10 cellular contexts compared by ENCODE assay signal in the genomic region with DNA sequence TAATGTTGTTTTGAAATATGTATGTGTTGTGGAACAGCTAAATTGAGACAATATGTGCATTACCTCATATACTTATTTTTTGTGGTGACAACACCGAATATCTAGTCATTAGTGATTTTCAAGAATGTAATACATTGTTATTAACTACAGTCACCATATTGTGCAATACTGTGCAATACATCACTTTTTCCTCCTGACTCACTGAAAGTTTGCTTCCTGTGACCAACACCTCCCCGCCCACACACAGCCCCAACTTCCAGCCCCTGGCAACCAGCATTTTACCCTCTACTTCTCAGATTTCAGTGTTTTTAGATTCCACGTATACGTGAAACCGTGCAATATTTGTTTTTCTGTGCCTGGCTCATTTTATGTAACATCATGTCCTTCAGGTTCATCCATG.
DNase-seq lines count a peak whose midpoint lies in the region; ATAC-seq, FAIRE-seq and TF ChIP-seq lines count a peak whose summit lies in the region.
"Had no signal": no experiment of that assay in that cellular context is flagged by ENCODE, and none has a peak within 500 bp of the region (broad histone marks: within the 10 kb centered on the region; RNA-seq: fewer than 3 reads in every experiment).

No MANE protein-coding gene starts in this region.

- peak; percentile 21 to 47 for DNase-seq in activated CD4-positive, alpha-beta T cell treated with anti-CD3 and anti-CD28 coated beads, Interleukin-2, amount 50 U/mL, for 48 hours
- DNase-seq in activated CD4-positive, alpha-beta T cell treated with anti-CD3 and anti-CD28 coated beads, Interleukin-2, amount 50 U/mL, for 4 hours: no peak
- DNase-seq in RWPE2 (ENCODE audit: low spot score) (no peak), foreskin melanocyte (peak; percentile 31), frontal cortex (ENCODE audit: low spot score in 2 of 2) (no peak), posterior cingulate gyrus (no peak), NCI-H1436 treated with DMSO at 0.1 percent for 48 hours (lab: John Stamatoyannopoulos, UW) (no peak)
- peak; percentile 61 for DNase-seq in stimulated activated CD8-positive, alpha-beta memory T cell treated with anti-CD3 and anti-CD28 coated beads, Interleukin-4, amount 100 ng/mL, for 48 hours
- DNase-seq: cortex of kidney had no signal

- no peak for FAIRE-seq in frontal cortex (lab: Jason Lieb, UNC)
- FAIRE-seq: D721Med had no signal

- peaks cover 3% of the 10 kb centered on the region for H3K4me1 ChIP-seq in RWPE2 (ENCODE audit: insufficient read depth, poor library complexity, severe bottlenecking)

- no peaks in the 10 kb centered on the region for H3K36me3 ChIP-seq in RWPE2 (ENCODE audit: low read depth)

- no peak overlapping the region for H3K4me3 ChIP-seq in RWPE2 (ENCODE audit: severe bottlenecking)

- H3K9me3 ChIP-seq in RWPE2 (ENCODE audit: severe bottlenecking): no peaks in the 10 kb centered on the region

- intact Hi-C loops in posterior cingulate gyrus (cut with DNase I): no loop called here

- ATAC-seq in RWPE2 (ENCODE audit: low read depth): peak; percentile 84

- peak overlapping the region; percentile 5 for H3K27ac ChIP-seq in RWPE2 (ENCODE audit: poor library complexity, severe bottlenecking)

- no peaks in the 10 kb centered on the region for H3K27me3 ChIP-seq in RWPE2 (ENCODE audit: insufficient read depth, poor library complexity, severe bottlenecking)

- TF ChIP-seq CTCF in RWPE2 (IDR thresholded peaks at IDR 0.05; ENCODE audit: poor library complexity, severe bottlenecking): no peak

Comparison
In these comparisons a context has a peak if more than half of its experiments do, and no peak if none do; other contexts are left out.
1. DNase-seq: peak in activated CD4-positive, alpha-beta T cell treated with anti-CD3 and anti-CD28 coated beads, Interleukin-2, amount 50 U/mL, for 48 hours (2 of 2), foreskin melanocyte (single experiment) and stimulated activated CD8-positive, alpha-beta memory T cell treated with anti-CD3 and anti-CD28 coated beads, Interleukin-4, amount 100 ng/mL, for 48 hours (single experiment); none in activated CD4-positive, alpha-beta T cell treated with anti-CD3 and anti-CD28 coated beads, Interleukin-2, amount 50 U/mL, for 4 hours (0 of 2), RWPE2 (single experiment), frontal cortex (0 of 2), posterior cingulate gyrus (0 of 10) and NCI-H1436 treated with DMSO at 0.1 percent for 48 hours (single experiment).